Comparison of ENCODE assay signal across 17 cellular contexts in the genomic region with DNA sequence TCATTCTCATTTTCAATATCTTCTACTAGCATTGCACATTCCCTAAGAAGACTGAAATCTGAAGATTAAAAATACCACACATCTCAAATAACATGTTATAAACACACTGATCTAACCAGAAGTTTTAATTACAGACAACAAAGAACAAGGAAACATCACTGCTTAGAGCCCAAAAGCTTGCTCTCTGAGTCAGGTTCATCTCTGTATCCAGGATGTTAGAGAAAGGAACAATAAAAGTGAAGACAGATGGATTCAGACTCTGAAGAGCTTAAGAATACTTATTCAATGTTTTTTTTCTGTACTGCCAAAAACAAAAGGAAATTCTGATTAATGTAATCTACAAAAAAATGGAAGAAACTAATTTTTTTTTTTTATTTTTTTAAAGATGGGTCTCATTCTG. TPM values are rescaled to one million over a fixed set of nuclear protein-coding genes. Genes with fewer than 3 reads are reported as not detected.
DNase-seq lines count a peak whose midpoint lies in the region; ATAC-seq and TF ChIP-seq lines count a peak whose summit lies in the region.
"Had no signal": no experiment of that assay in that cellular context is flagged by ENCODE, and none has a peak within 500 bp of the region (broad histone marks: within the 10 kb centered on the region; RNA-seq: fewer than 3 reads in every experiment).

No MANE protein-coding gene starts in this region.

- DNase-seq in SK-N-SH (no peak), SK-N-MC (ENCODE audit: low read depth, low spot score) (no peak), fibroblast of gingiva (ENCODE audit: low read depth) (peak; percentile 2), smooth muscle cell (lab: John Stamatoyannopoulos, UW; ENCODE audit: unreplicated experiment) (no peak), posterior vena cava (ENCODE audit: low spot score) (no peak)
- no peak for DNase-seq in natural killer cell treated with Interleukin-12 subunit alpha and Interleukin-12 subunit beta and Interleukin-15 and Interleukin-18, amount 100 ng/mL, for 72 hours (ENCODE audit: low spot score)
- no peak for DNase-seq in activated naive CD4-positive, alpha-beta T cell treated with anti-CD3 and anti-CD28 coated beads, Interleukin-2, amount 50 U/mL, for 16 hours
- DNase-seq: DMS 273 treated with DMSO at 0.1 percent for 48 hours, H7, NCI-H1105 treated with DMSO at 0.1 percent for 48 hours, NCI-H187 treated with DMSO at 0.1 percent for 48 hours, RPMI8226 had no signal

- H3K9me3 ChIP-seq in SK-N-SH: no peaks in the 10 kb centered on the region
- H3K9me3 ChIP-seq in SK-N-MC (ENCODE audit: low read depth, low read length): peaks cover 11% of the 10 kb centered on the region
- no peaks in the 10 kb centered on the region for H3K9me3 ChIP-seq in smooth muscle cell (replicated peaks; ENCODE audit: low read depth)
- H3K9me3 ChIP-seq: BLaER1, SJSA1 had no signal

- H3K27ac ChIP-seq in SK-N-SH (ENCODE audit: low read depth in 2 of 2, low read length in 1 of 2) (0 out of 4 replicates have a peak overlapping the region, but pooled peaks of 1 of the 2 experiments have one; percentile 12), SK-N-MC (peak overlapping the region; percentile 11; the same call in 1 of the 2 replicates), smooth muscle cell (ENCODE audit: low read depth) (peak overlapping the region; percentile 19)
- H3K27ac ChIP-seq: 22Rv1, BLaER1, SJSA1 had no signal

- TF ChIP-seq EP300 in SK-N-SH (IDR thresholded peaks at IDR 0.05; ENCODE audit: borderline replicate concordance in 1 of 2, low read depth in 1 of 2, low read length in 1 of 2): no peak

- H3K9me2 ChIP-seq in SK-N-SH: no peaks in the 10 kb centered on the region

- peaks cover 3 to 6% of the 10 kb centered on the region in 2 donors for H3K4me1 Mint-ChIP-seq in natural killer cell treated with Interleukin-12 subunit alpha and Interleukin-12 subunit beta and Interleukin-15 and Interleukin-18, amount 100 ng/mL, for 72 hours (ENCODE audit: low read depth in 2 of 2)

- no peaks in the 10 kb centered on the region for H3K27me3 Mint-ChIP-seq in natural killer cell treated with Interleukin-12 subunit alpha and Interleukin-12 subunit beta and Interleukin-15 and Interleukin-18, amount 100 ng/mL, for 72 hours

- no peak overlapping the region for H2AFZ ChIP-seq in SK-N-SH (ENCODE audit: low read depth)
- no peak overlapping the region for H2AFZ ChIP-seq in smooth muscle cell (ENCODE audit: low read depth)

- H3K79me2 ChIP-seq in SK-N-SH (ENCODE audit: insufficient read depth): peaks cover 97% of the 10 kb centered on the region
- peaks cover 100% of the 10 kb centered on the region for H3K79me2 ChIP-seq in smooth muscle cell (ENCODE audit: low read depth)

- H3K9ac ChIP-seq in SK-N-SH (no peak overlapping the region), SK-N-MC (ENCODE audit: insufficient read length) (no peak overlapping the region), smooth muscle cell (ENCODE audit: low read depth) (no peak overlapping the region)
- H3K9ac ChIP-seq: BLaER1 had no signal

- no peak for TF ChIP-seq CTCF in SK-N-SH (IDR thresholded peaks at IDR 0.05)
- no peak for TF ChIP-seq CTCF in smooth muscle cell (IDR thresholded peaks at IDR 0.05; ENCODE audit: borderline replicate concordance, insufficient read depth, poor library complexity, severe bottlenecking)

- H3F3A ChIP-seq in SK-N-SH (replicated peaks; ENCODE audit: insufficient read depth) (peaks cover 7% of the 10 kb centered on the region), smooth muscle cell (ENCODE audit: low read depth) (peaks cover 10% of the 10 kb centered on the region)

- H3K9me3 Mint-ChIP-seq in natural killer cell treated with Interleukin-12 subunit alpha and Interleukin-12 subunit beta and Interleukin-15 and Interleukin-18, amount 100 ng/mL, for 72 hours: no peaks in the 10 kb centered on the region

- no peak for TF ChIP-seq RAD21 in SK-N-SH (IDR thresholded peaks at IDR 0.05; ENCODE audit: low read length)

- intact Hi-C loops in posterior vena cava (cut with DNase I): no loop called here

- H3K4me3 ChIP-seq in SK-N-SH (ENCODE audit: low read depth in 2 of 2, low read length in 1 of 2) (no peak overlapping the region), SK-N-MC (no peak overlapping the region), smooth muscle cell (no peak overlapping the region)
- H3K4me3 ChIP-seq: BLaER1, SJSA1 had no signal

- CTCF ChIA-PET in SK-N-SH (lab: Yijun Ruan, JAX): interaction anchor here (0.6 kb wide), 1 partner anchor 798 kb away, joined by 3 read pairs; no protein-coding TSS in a partner anchor

- H3K27ac Mint-ChIP-seq in natural killer cell treated with Interleukin-12 subunit alpha and Interleukin-12 subunit beta and Interleukin-15 and Interleukin-18, amount 100 ng/mL, for 72 hours: no peak overlapping the region

- H4K20me1 ChIP-seq in SK-N-SH (ENCODE audit: insufficient read depth) (peaks cover 18% of the 10 kb centered on the region), smooth muscle cell (ENCODE audit: low read depth) (peaks cover 97% of the 10 kb centered on the region)

- no peak overlapping the region for H3K4me3 Mint-ChIP-seq in natural killer cell treated with Interleukin-12 subunit alpha and Interleukin-12 subunit beta and Interleukin-15 and Interleukin-18, amount 100 ng/mL, for 72 hours

- no peaks in the 10 kb centered on the region for H3K27me3 ChIP-seq in SK-N-SH (ENCODE audit: insufficient read depth)
- H3K27me3 ChIP-seq in smooth muscle cell (ENCODE audit: low read depth): no peaks in the 10 kb centered on the region
- H3K27me3 ChIP-seq: BLaER1, SJSA1 had no signal

- peaks cover 20% of the 10 kb centered on the region for H3K36me3 Mint-ChIP-seq in natural killer cell treated with Interleukin-12 subunit alpha and Interleukin-12 subunit beta and Interleukin-15 and Interleukin-18, amount 100 ng/mL, for 72 hours

- peak; percentile 19; the same call in 1 of the 3 replicates for ATAC-seq in SK-N-SH treated with all-trans-retinoic acid at 6 μM for 48 hours
- no peak for ATAC-seq in natural killer cell treated with Interleukin-12 subunit alpha and Interleukin-12 subunit beta and Interleukin-15 and Interleukin-18, amount 100 ng/mL, for 72 hours
- ATAC-seq: HepG2 had no signal

- no peak overlapping the region for H3K4me2 ChIP-seq in SK-N-SH
- no peak overlapping the region for H3K4me2 ChIP-seq in smooth muscle cell
- H3K4me2 ChIP-seq: BLaER1 had no signal

- H3K4me1 ChIP-seq in SK-N-SH (ENCODE audit: control insufficient read depth in 1 of 2, insufficient read depth in 2 of 2, low read depth in 1 of 2, low read length in 1 of 2): peaks cover 0 to 4% of the 10 kb centered on the region in 2 experiments; a peak in 1 of 4 replicates
- H3K4me1 ChIP-seq in smooth muscle cell (ENCODE audit: low read depth): no peaks in the 10 kb centered on the region
- H3K4me1 ChIP-seq: BLaER1, SJSA1 had no signal

- POLR2A ChIA-PET in SK-N-SH (lab: Yijun Ruan, JAX): no interaction called here

- H3K36me3 ChIP-seq in SK-N-SH (replicated peaks in 1 of 2; ENCODE audit: control insufficient read depth in 1 of 2, insufficient read depth in 2 of 2, low read length in 1 of 2) (peaks cover 15 to 41% of the 10 kb centered on the region in 2 experiments), SK-N-MC (ENCODE audit: insufficient read depth, low read length) (peaks cover 83% of the 10 kb centered on the region), smooth muscle cell (ENCODE audit: low read depth) (peaks cover 12% of the 10 kb centered on the region)

TF ChIP-seq in SK-N-SH treated with all-trans-retinoic acid at 6 μM for 48 hours, 23 proteins besides CTCF, POLR2A, EP300 and RAD21 (continues in another document):
- TF ChIP-seq, protein P1, sequence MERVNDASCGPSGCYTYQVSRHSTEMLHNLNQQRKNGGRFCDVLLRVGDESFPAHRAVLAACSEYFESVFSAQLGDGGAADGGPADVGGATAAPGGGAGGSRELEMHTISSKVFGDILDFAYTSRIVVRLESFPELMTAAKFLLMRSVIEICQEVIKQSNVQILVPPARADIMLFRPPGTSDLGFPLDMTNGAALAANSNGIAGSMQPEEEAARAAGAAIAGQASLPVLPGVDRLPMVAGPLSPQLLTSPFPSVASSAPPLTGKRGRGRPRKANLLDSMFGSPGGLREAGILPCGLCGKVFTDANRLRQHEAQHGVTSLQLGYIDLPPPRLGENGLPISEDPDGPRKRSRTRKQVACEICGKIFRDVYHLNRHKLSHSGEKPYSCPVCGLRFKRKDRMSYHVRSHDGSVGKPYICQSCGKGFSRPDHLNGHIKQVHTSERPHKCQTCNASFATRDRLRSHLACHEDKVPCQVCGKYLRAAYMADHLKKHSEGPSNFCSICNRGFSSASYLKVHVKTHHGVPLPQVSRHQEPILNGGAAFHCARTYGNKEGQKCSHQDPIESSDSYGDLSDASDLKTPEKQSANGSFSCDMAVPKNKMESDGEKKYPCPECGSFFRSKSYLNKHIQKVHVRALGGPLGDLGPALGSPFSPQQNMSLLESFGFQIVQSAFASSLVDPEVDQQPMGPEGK (CRISPR knock-in tag; IDR thresholded peaks at IDR 0.05; ENCODE audit: borderline replicate concordance): no peak
- TF ChIP-seq ESRRG (CRISPR knock-in tag; IDR thresholded peaks at IDR 0.05): no peak
- TF ChIP-seq ISL1 (CRISPR knock-in tag; IDR thresholded peaks at IDR 0.05): no peak

TF ChIP-seq in SK-N-SH, 30 proteins besides CTCF, POLR2A, EP300 and RAD21 (continues in another document):
- TF ChIP-seq RCOR1 (IDR thresholded peaks at IDR 0.05; ENCODE audit: low read length) (no peak), POLR2AphosphoS5 (IDR thresholded peaks at IDR 0.05; ENCODE audit: low read depth, low read length) (no peak), TEAD4 (IDR thresholded peaks at IDR 0.05; ENCODE audit: borderline replicate concordance, insufficient read depth) (no peak)

RNA-seq across cellular contexts. Expression of a gene that starts 16.5 kb away (rescaled TPM):
- polyA plus RNA-seq in SK-N-SH (2012; rRNA removed): 29.4 and 30.7 TPM in 2 replicates
- polyA plus RNA-seq in SK-N-SH (2012; cell fraction: cytosol; rRNA removed): 36.5 and 45.4 TPM in 2 replicates
- 17.4 and 24.9 TPM in 2 replicates for polyA plus RNA-seq in SK-N-SH (2012; cell fraction: nucleus; rRNA removed)
- total RNA-seq in smooth muscle cell: 146 and 165 TPM in 2 replicates
- 137 and 217 TPM in 2 replicates for polyA plus RNA-seq in smooth muscle cell
- total RNA-seq in natural killer cell treated with Interleukin-12 subunit alpha and Interleukin-12 subunit beta and Interleukin-15 and Interleukin-18, amount 100 ng/mL, for 72 hours: 100 to 1,000 TPM in 1 of 2 donors, 10 to 100 TPM in 1; 78.0 to 161 TPM
- total RNA-seq in posterior vena cava: 100 to 1,000 TPM; 111 to 131 TPM
